In the genomic region with DNA sequence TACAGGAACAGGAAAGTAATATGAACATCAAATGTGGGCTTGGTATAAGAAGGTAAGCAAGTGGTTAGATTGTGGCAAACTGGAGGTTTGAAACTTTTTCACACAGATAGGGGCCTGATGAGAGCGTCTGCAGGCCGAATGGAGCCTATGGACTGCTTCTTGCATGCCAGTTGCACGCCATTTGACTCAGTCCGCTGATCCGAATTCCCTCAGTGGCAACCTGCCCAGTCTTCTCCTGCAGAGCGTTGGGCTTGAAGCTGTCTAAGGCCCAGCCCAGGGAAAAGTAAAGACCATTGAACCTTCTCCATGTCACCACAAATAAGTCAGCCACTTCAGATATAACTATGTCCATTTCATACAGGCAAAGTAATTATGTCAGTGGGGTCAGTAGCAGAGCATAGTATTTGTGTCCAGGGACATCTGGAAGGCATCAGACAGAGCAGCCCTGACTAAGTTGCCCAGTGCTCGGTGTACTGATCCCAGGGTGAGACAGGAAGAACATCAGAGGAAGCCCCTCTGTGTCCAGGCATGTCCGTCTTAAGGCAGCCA, we compare ENCODE assay signal across 1 cellular context.
TF ChIP-seq lines count a peak whose summit lies in the region.

No MANE protein-coding gene starts in this region.

TF ChIP-seq in endothelial cell of umbilical vein, 7 proteins besides CTCF, POLR2A, EP300 and RAD21:
- TF ChIP-seq EZH2 (IDR thresholded peaks at IDR 0.05; ENCODE audit: borderline replicate concordance, low read depth, low read length, severe bottlenecking) = no peak
- TF ChIP-seq FOS (IDR thresholded peaks at IDR 0.05; ENCODE audit: borderline replicate concordance, insufficient read depth, low read length) = no peak
- no peak for TF ChIP-seq MYC (IDR thresholded peaks at IDR 0.05; ENCODE audit: low read depth, low read length)
- TF ChIP-seq POLR2AphosphoS5 (IDR thresholded peaks at IDR 0.05; ENCODE audit: insufficient read depth, low read depth, low read length) = no peak
- no peak for TF ChIP-seq JUN (IDR thresholded peaks at IDR 0.05; ENCODE audit: borderline replicate concordance, insufficient read depth, insufficient read length, low read depth)
